In the genomic region with DNA sequence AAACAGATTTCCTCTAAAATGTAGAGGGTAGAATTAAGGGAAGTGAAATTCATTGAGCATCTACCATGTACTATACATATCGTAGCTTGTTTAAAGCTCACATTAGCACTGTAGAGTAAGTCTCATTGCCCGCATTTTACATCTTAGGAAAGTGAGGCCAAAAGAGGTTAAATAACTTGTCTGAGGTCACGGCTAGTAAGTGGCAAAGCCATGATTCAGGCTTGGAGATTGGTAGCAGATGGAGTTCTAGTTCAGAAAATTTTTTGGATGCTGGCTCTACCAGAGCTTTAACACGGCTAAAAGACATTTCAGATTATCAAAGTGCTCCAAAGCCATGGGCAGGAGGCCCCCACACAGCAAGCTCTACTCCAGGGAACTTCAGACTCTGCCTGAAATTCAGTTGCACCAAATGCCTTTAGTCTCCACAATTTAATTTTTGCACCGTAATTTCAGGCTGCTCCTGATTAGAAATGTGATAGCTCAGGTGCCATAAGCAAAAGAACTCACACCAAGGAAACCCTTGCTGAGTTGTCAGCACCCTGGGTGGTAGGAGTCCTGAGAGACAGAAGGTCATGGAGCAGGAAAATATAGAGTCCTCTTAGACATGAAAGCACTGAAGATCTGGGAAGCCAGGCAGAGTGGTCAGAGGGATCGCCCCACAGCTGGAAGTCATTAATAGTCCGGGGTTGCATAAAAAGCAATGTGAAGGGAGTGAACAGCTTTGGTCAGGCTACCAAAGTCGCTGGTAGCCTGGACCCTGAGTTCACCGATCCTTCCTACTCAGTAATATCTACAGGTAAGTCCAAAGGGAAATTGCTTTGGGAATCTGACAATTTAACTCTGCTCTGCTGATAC, we compare ENCODE assay signal across 26 cellular contexts.
A peak's percentile ranks its signal among the peaks of the same experiment; 100 is the strongest.
DNase-seq lines count a peak whose midpoint lies in the region; ATAC-seq and TF ChIP-seq lines count a peak whose summit lies in the region.
"Had no signal": no experiment of that assay in that cellular context is flagged by ENCODE, and none has a peak within 500 bp of the region (broad histone marks: within the 10 kb centered on the region; RNA-seq: fewer than 3 reads in every experiment).

No MANE protein-coding gene starts in this region.

- H3K4me3 ChIP-seq in AG10803 (ENCODE audit: low read length) (peak overlapping the region; percentile 7; the same call in 1 of the 2 replicates), OCI-LY3 (ENCODE audit: low read length) (no peak overlapping the region), fibroblast of mammary gland (ENCODE audit: control insufficient read depth, low read depth, low read length) (no peak overlapping the region)
- H3K4me3 ChIP-seq: A549; BLaER1 treated with 17β-estradiol and CSF1 and Interleukin-3, amounts not matched to agents 10 nM and 100 nM; breast epithelium; K562; left lung; Peyer's patch had no signal

- no peak for TF ChIP-seq CTCF in AG10803 (conservative IDR thresholded peaks at IDR 0.05; ENCODE audit: low read length)
- TF ChIP-seq CTCF in OCI-LY3 (IDR thresholded peaks at IDR 0.05; ENCODE audit: low read depth, low read length): no peak
- TF ChIP-seq CTCF in fibroblast of mammary gland (conservative IDR thresholded peaks at IDR 0.05; ENCODE audit: control insufficient read depth, insufficient read depth, low read depth, low read length): no peak
- no peak for TF ChIP-seq CTCF in nephron (IDR thresholded peaks at IDR 0.05; ENCODE audit: unreplicated experiment in 3 of 3)
- TF ChIP-seq CTCF in GM10248 (IDR thresholded peaks at IDR 0.05; ENCODE audit: control extremely low read depth, extremely low read depth, low read depth, missing control alignments): no peak

- peaks cover 9% of the 10 kb centered on the region for H3K4me1 ChIP-seq in OCI-LY3 (ENCODE audit: low read length)
- H3K4me1 ChIP-seq: A549, breast epithelium, left lung, Peyer's patch had no signal

- no peak overlapping the region for H3K4me3 Mint-ChIP-seq in nephron
- H3K4me3 Mint-ChIP-seq: activated B cell treated with CpG ODN at 0.5 μM for 24 hours; activated T-cell treated with anti-CD3 and anti-CD28 coated beads, Interleukin-2, amount 50 U/mL, for 72 hours; mesothelial cell of epicardium; naive thymus-derived CD4-positive, alpha-beta T cell had no signal

- DNase-seq in AG10803 (ENCODE audit: low read depth) (peak; percentile 80), fibroblast of mammary gland (ENCODE audit: low read depth) (peak; percentile 72), GM10248 (ENCODE audit: extremely low spot score) (no peak), ecto neural progenitor cell (ENCODE audit: low spot score) (no peak), DMS53 (lab: John Stamatoyannopoulos, UW) (no peak)
- DNase-seq: activated B cell treated with CpG ODN at 0.5 μM for 24 hours; activated naive CD4-positive, alpha-beta T cell treated with Interleukin-2 at 50 U/mL for 16 hours; activated T-cell treated with anti-CD3 and anti-CD28 coated beads, Interleukin-2, amount 50 U/mL, for 72 hours; DMS79; effector memory CD4-positive, alpha-beta T cell; erythroblast; left lung; naive thymus-derived CD4-positive, alpha-beta T cell; NCI-H1105; NCI-H1930; NCI-H524 treated with DMSO at 0.1 percent for 48 hours; Peyer's patch; stimulated activated naive CD8-positive, alpha-beta T cell treated with anti-CD3 and anti-CD28 coated beads, Interleukin-15, Interleukin-2, amounts not matched to agents 100 U/mL and 50 U/mL, for 24 hours had no signal

- no peaks in the 10 kb centered on the region for H3K36me3 Mint-ChIP-seq in nephron (ENCODE audit: low read depth)
- H3K36me3 Mint-ChIP-seq: mesothelial cell of epicardium; naive thymus-derived CD4-positive, alpha-beta T cell had no signal

- H3K36me3 ChIP-seq in OCI-LY3 (replicated peaks; ENCODE audit: low read depth, low read length): no peaks in the 10 kb centered on the region
- H3K36me3 ChIP-seq: BLaER1 treated with 17β-estradiol and CSF1 and Interleukin-3, amounts not matched to agents 10 nM and 100 nM; breast epithelium; left lung; Peyer's patch had no signal

- peaks cover 29% of the 10 kb centered on the region for H3K4me1 Mint-ChIP-seq in nephron
- H3K4me1 Mint-ChIP-seq: activated B cell treated with CpG ODN at 0.5 μM for 24 hours; naive thymus-derived CD4-positive, alpha-beta T cell had no signal

- peak overlapping the region; percentile 34 to 77 (median 41) for H3K27ac Mint-ChIP-seq in nephron
- H3K27ac Mint-ChIP-seq: activated B cell treated with CpG ODN at 0.5 μM for 24 hours; activated T-cell treated with anti-CD3 and anti-CD28 coated beads, Interleukin-2, amount 50 U/mL, for 72 hours; mesothelial cell of epicardium; naive thymus-derived CD4-positive, alpha-beta T cell had no signal

- ATAC-seq in GM19351 (IDR thresholded peaks at IDR 0.05; ENCODE audit: unreplicated experiment): no peak
- ATAC-seq: A549; activated T-cell treated with anti-CD3 and anti-CD28 coated beads, Interleukin-2, amount 50 U/mL, for 72 hours; K562; left lung; naive thymus-derived CD4-positive, alpha-beta T cell; stimulated activated naive CD8-positive, alpha-beta T cell treated with anti-CD3 and anti-CD28 coated beads, Interleukin-15, Interleukin-2, amounts not matched to agents 100 U/mL and 50 U/mL, for 24 hours had no signal

- H3K9ac ChIP-seq in OCI-LY3 (ENCODE audit: low read length): no peak overlapping the region
- H3K9ac ChIP-seq: BLaER1 treated with 17β-estradiol and CSF1 and Interleukin-3, amounts not matched to agents 10 nM and 100 nM had no signal

- CTCF ChIA-PET in GM10248 (lab: Yijun Ruan, JAX): interaction anchor here (1.0 to 1.4 kb wide), 3 partner anchors 9 to 584 kb away, joined by 3 to 4 read pairs (median 3); no protein-coding TSS in a partner anchor

- H3K27me3 Mint-ChIP-seq in nephron (ENCODE audit: low read depth): peaks cover 5% of the 10 kb centered on the region

- no peak overlapping the region for H3K27ac ChIP-seq in OCI-LY3 (ENCODE audit: low read length)
- H3K27ac ChIP-seq: A549; BLaER1 treated with 17β-estradiol and CSF1 and Interleukin-3, amounts not matched to agents 10 nM and 100 nM; left lung; Peyer's patch had no signal

- H2AFZ ChIP-seq in OCI-LY3 (ENCODE audit: low read depth, low read length): no peak overlapping the region

- no peaks in the 10 kb centered on the region for H3K79me2 ChIP-seq in OCI-LY3 (ENCODE audit: low read length)

- no peaks in the 10 kb centered on the region for H4K20me1 ChIP-seq in OCI-LY3 (ENCODE audit: insufficient read depth, low read length)
- H4K20me1 ChIP-seq: BLaER1 treated with 17β-estradiol and CSF1 and Interleukin-3, amounts not matched to agents 10 nM and 100 nM had no signal

- peak overlapping the region; percentile 11; the same call in 1 of the 2 replicates for H3K4me2 ChIP-seq in OCI-LY3 (ENCODE audit: low read length)
- H3K4me2 ChIP-seq: A549; BLaER1 treated with 17β-estradiol and CSF1 and Interleukin-3, amounts not matched to agents 10 nM and 100 nM had no signal

- POLR2A ChIA-PET in GM10248 (lab: Yijun Ruan, JAX): no interaction called here

- H3K9me3 Mint-ChIP-seq in nephron: no peaks in the 10 kb centered on the region
- H3K9me3 Mint-ChIP-seq: activated B cell treated with CpG ODN at 0.5 μM for 24 hours; activated T-cell treated with anti-CD3 and anti-CD28 coated beads, Interleukin-2, amount 50 U/mL, for 72 hours; mesothelial cell of epicardium; naive thymus-derived CD4-positive, alpha-beta T cell had no signal

- peaks cover 37% of the 10 kb centered on the region for H3K27me3 ChIP-seq in OCI-LY3 (ENCODE audit: low read depth, low read length)
- H3K27me3 ChIP-seq: BLaER1 treated with 17β-estradiol and CSF1 and Interleukin-3, amounts not matched to agents 10 nM and 100 nM; breast epithelium; Peyer's patch had no signal

- no peaks in the 10 kb centered on the region for H3K9me3 ChIP-seq in OCI-LY3 (ENCODE audit: insufficient read depth, low read length)
- H3K9me3 ChIP-seq: A549; BLaER1 treated with 17β-estradiol and CSF1 and Interleukin-3, amounts not matched to agents 10 nM and 100 nM; breast epithelium; left lung; Peyer's patch had no signal

Comparison
In these comparisons a context has a peak if more than half of its experiments do, and no peak if none do; other contexts are left out.
1. DNase-seq: peak in AG10803 (single experiment) and fibroblast of mammary gland (single experiment); none in GM10248 (single experiment), ecto neural progenitor cell (single experiment) and DMS53 (single experiment).